Comparison of ENCODE assay signal across 35 cellular contexts in genomic region chr6:32329141-32329540, GRCh38. TPM values are rescaled to one million over a fixed set of nuclear protein-coding genes. Genes with fewer than 3 reads are reported as not detected.
"Had no signal": no experiment of that assay in that cellular context is flagged by ENCODE, and none has a peak within 500 bp of the region (broad histone marks: within the 10 kb centered on the region; RNA-seq: fewer than 3 reads in every experiment).

No MANE protein-coding gene starts in this region.

- H3K36me3 ChIP-seq: ascending aorta, breast epithelium, cardiac muscle cell, colonic mucosa, esophagus muscularis mucosa, gastroesophageal sphincter, heart right ventricle had no signal

- H2AFZ ChIP-seq: hepatocyte had no signal

- DNase-seq: activated CD4-positive, alpha-beta memory T cell treated with anti-CD3 and anti-CD28 coated beads, Interleukin-2, amount 10 ng/mL, durations not matched to agents 7 days and 5 days; activated CD4-positive, alpha-beta T cell treated with anti-CD3 and anti-CD28 coated beads for 1 hour; activated CD4-positive, alpha-beta T cell treated with anti-CD3 and anti-CD28 coated beads for 4 hours; activated CD4-positive, alpha-beta T cell treated with anti-CD3 and anti-CD28 coated beads, Interleukin-2, amount 10 ng/mL, durations not matched to agents 7 days and 5 days; activated CD4-positive, alpha-beta T cell treated with anti-CD3 and anti-CD28 coated beads, Interleukin-2, amount 50 U/mL, for 4 hours; activated CD8-positive, alpha-beta memory T cell treated with anti-CD3 and anti-CD28 coated beads, Interleukin-2, amount 50 U/mL, for 48 hours; activated gamma-delta T cell; activated naive CD4-positive, alpha-beta T cell; activated naive CD4-positive, alpha-beta T cell treated with anti-CD3 and anti-CD28 coated beads, Interleukin-2, amount 10 ng/mL, durations not matched to agents 7 days and 5 days; activated naive CD8-positive, alpha-beta T cell treated with anti-CD3 and anti-CD28 coated beads, Interleukin-2, amount 10 ng/mL, durations not matched to agents 7 days and 5 days; activated T-cell treated with anti-CD3 and anti-CD28 coated beads for 4 hours; activated T-cell treated with anti-CD3 and anti-CD28 coated beads, Interleukin-2, amount 50 U/mL, for 24 hours; activated T-cell treated with anti-CD3 and anti-CD28 coated beads, Interleukin-2, amount 50 U/mL, for 72 hours; central memory CD4-positive, alpha-beta T cell; cerebellar nuclear complex; colonic mucosa; dorsolateral prefrontal cortex; effector memory CD4-positive, alpha-beta T cell; endodermal cell; erythroblast; foreskin melanocyte; heart right ventricle; T-helper 1 cell; T-helper 17 cell; T1000 had no signal

- H3K27ac ChIP-seq: ascending aorta, breast epithelium, cardiac muscle cell, colonic mucosa, dorsolateral prefrontal cortex, esophagus muscularis mucosa, gastroesophageal sphincter, heart right ventricle, hepatocyte had no signal

- H3K4me2 ChIP-seq: hepatocyte had no signal

- ATAC-seq: activated naive CD4-positive, alpha-beta T cell treated with anti-CD3 and anti-CD28 coated beads, Interleukin-2, amount 50 U/mL, for 72 hours; activated T-cell treated with anti-CD3 and anti-CD28 coated beads, Interleukin-2, amount 50 U/mL, for 72 hours; gastroesophageal sphincter; heart right ventricle; T-helper 17 cell; WTC11 had no signal

- H3K4me3 ChIP-seq: ascending aorta, breast epithelium, cardiac muscle cell, colonic mucosa, dorsolateral prefrontal cortex, esophagus muscularis mucosa, gastroesophageal sphincter, heart right ventricle, hepatocyte had no signal

- H3K4me1 ChIP-seq: ascending aorta, breast epithelium, colonic mucosa, esophagus muscularis mucosa, gastroesophageal sphincter, heart right ventricle had no signal

- H3K27me3 ChIP-seq: ascending aorta, breast epithelium, cardiac muscle cell, colonic mucosa, esophagus muscularis mucosa, hepatocyte had no signal

- H3K9me3 ChIP-seq: ascending aorta, breast epithelium, colonic mucosa, esophagus muscularis mucosa, gastroesophageal sphincter, heart right ventricle had no signal

RNA-seq across cellular contexts. Expression of gene TSBP1, which starts 42.6 kb away (rescaled TPM):
- total RNA-seq: activated CD4-positive, alpha-beta memory T cell treated with anti-CD3 and anti-CD28 coated beads, Interleukin-2, amount 10 ng/mL, durations not matched to agents 7 days and 5 days; activated CD4-positive, alpha-beta T cell treated with anti-CD3 and anti-CD28 coated beads, Interleukin-2, amount 10 ng/mL, durations not matched to agents 7 days and 5 days; activated naive CD4-positive, alpha-beta T cell treated with anti-CD3 and anti-CD28 coated beads, Interleukin-2, amount 50 U/mL, for 72 hours; activated naive CD8-positive, alpha-beta T cell treated with anti-CD3 and anti-CD28 coated beads, Interleukin-2, amount 10 ng/mL, durations not matched to agents 7 days and 5 days; activated T-cell treated with anti-CD3 and anti-CD28 coated beads, Interleukin-2, amount 50 U/mL, for 72 hours; ascending aorta; breast epithelium; cardiac muscle cell; colonic mucosa; dorsolateral prefrontal cortex; endodermal cell; esophagus muscularis mucosa; fibroblast of lung; gastroesophageal sphincter; glomerular endothelial cell; heart right ventricle; hepatocyte; T-helper 17 cell; WTC11 had no signal
- polyA plus RNA-seq: cardiac muscle cell, fibroblast of lung, heart right ventricle, hepatocyte had no signal
